Comparison of ENCODE assay signal across 26 cellular contexts in genomic region chr11:72637198-72637597, GRCh38. TPM values are rescaled to one million over a fixed set of nuclear protein-coding genes. Genes with fewer than 3 reads are reported as not detected.
DNase-seq lines count a peak whose midpoint lies in the region; ATAC-seq, FAIRE-seq and TF ChIP-seq lines count a peak whose summit lies in the region.
"Had no signal": no experiment of that assay in that cellular context is flagged by ENCODE, and none has a peak within 500 bp of the region (broad histone marks: within the 10 kb centered on the region; RNA-seq: fewer than 3 reads in every experiment).

No MANE protein-coding gene starts in this region.

- no peak for TF ChIP-seq POLR2A in K562 (conservative IDR thresholded peaks at IDR 0.05)

- DNase-seq in NCI-H2107 treated with DMSO at 0.1 percent for 48 hours (lab: John Stamatoyannopoulos, UW; ENCODE audit: unreplicated experiment) (peak; percentile 23), NCI-H2107 (lab: John Stamatoyannopoulos, UW) (no peak), K562 (ENCODE audit: extremely low read depth in 1 of 4, low spot score in 3 of 4) (no peak), type B pancreatic cell (ENCODE audit: extremely low spot score, unreplicated experiment) (no peak), frontal cortex (ENCODE audit: low spot score in 2 of 2) (no peak), head of caudate nucleus (no peak)
- no peak for DNase-seq in stimulated activated naive CD8-positive, alpha-beta T cell treated with anti-CD3 and anti-CD28 coated beads, Interleukin-15, amount 100 ng/mL, for 72 hours
- DNase-seq in stimulated activated naive CD8-positive, alpha-beta T cell treated with anti-CD3 and anti-CD28 coated beads, Interleukin-15, Interleukin-2, amounts not matched to agents 100 U/mL and 50 U/mL, for 24 hours: no peak
- DNase-seq: activated CD8-positive, alpha-beta T cell treated with anti-CD3 and anti-CD28 coated beads, Interleukin-2, amount 10 ng/mL, durations not matched to agents 7 days and 5 days; activated T-cell treated with anti-CD3 and anti-CD28 coated beads, Interleukin-2, amount 50 U/mL, for 1 hour; amniotic stem cell; midbrain; NCI-H226; pancreas; stimulated activated CD4-positive, alpha-beta T cell treated with anti-CD3 and anti-CD28 coated beads, Interleukin-15, amount 100 ng/mL, for 24 hours; stimulated activated CD8-positive, alpha-beta memory T cell treated with anti-CD3 and anti-CD28 coated beads, Interleukin-4, amount 100 ng/mL, for 48 hours; T1000 had no signal

- TF ChIP-seq EP300 in K562 (IDR thresholded peaks at IDR 0.05; ENCODE audit: low read length): no peak

- FAIRE-seq in K562 (lab: Jason Lieb, UNC): no peak
- no peak for FAIRE-seq in frontal cortex (lab: Jason Lieb, UNC)
- FAIRE-seq: A549, GM19239, pancreas had no signal

- POLR2A ChIA-PET in K562 (lab: Yijun Ruan, JAX): interaction anchor here (1.7 kb wide), 1 partner anchor 29 kb away, joined by 3 read pairs; no protein-coding TSS in a partner anchor

- no peaks in the 10 kb centered on the region for H3K9me3 ChIP-seq in K562 (replicated peaks; ENCODE audit: control insufficient read depth, insufficient read depth, low read depth, low read length)
- H3K9me3 ChIP-seq: A549, left lung, pancreas had no signal

- no peak overlapping the region for H3K9ac ChIP-seq in K562 (ENCODE audit: insufficient read depth in 1 of 2, low read depth in 2 of 2, low read length in 2 of 2)

- H3K36me3 ChIP-seq in K562 (ENCODE audit: control insufficient read depth, insufficient read depth, low read length): no peaks in the 10 kb centered on the region
- H3K36me3 ChIP-seq: cardiac muscle cell, left lung, pancreas had no signal

- peaks cover 14% of the 10 kb centered on the region for H3K27me3 Mint-ChIP-seq in stimulated activated naive CD8-positive, alpha-beta T cell treated with anti-CD3 and anti-CD28 coated beads, Interleukin-15, amount 100 ng/mL, for 72 hours
- H3K27me3 Mint-ChIP-seq in type B pancreatic cell: peaks cover 38% of the 10 kb centered on the region

- TF ChIP-seq CTCF in K562 (IDR thresholded peaks at IDR 0.05 in 2 of 3, conservative IDR thresholded peaks at IDR 0.05 in 1 of 3; ENCODE audit: insufficient read depth in 2 of 3, low read depth in 1 of 3, low read length in 3 of 3) (no peak), type B pancreatic cell (conservative IDR thresholded peaks at IDR 0.05) (no peak)

- H3K27ac ChIP-seq in K562 (ENCODE audit: extremely low read depth, low read depth, low read length): no peak overlapping the region
- H3K27ac ChIP-seq: A549, cardiac muscle cell, left lung, pancreas, RWPE1 had no signal

- CTCF ChIA-PET in K562 (lab: Yijun Ruan, JAX; ENCODE audit: low intra/inter-chr PET ratio): no interaction called here

- ATAC-seq in stimulated activated naive CD8-positive, alpha-beta T cell treated with anti-CD3 and anti-CD28 coated beads, Interleukin-15, amount 100 ng/mL, for 72 hours: no peak
- ATAC-seq in stimulated activated naive CD8-positive, alpha-beta T cell treated with anti-CD3 and anti-CD28 coated beads, Interleukin-15, Interleukin-2, amounts not matched to agents 100 U/mL and 50 U/mL, for 24 hours: no peak
- no peak for ATAC-seq in K562
- ATAC-seq: A549; activated CD8-positive, alpha-beta T cell treated with anti-CD3 and anti-CD28 coated beads, Interleukin-2, amount 10 ng/mL, durations not matched to agents 7 days and 5 days; left lung; natural killer cell treated with Interleukin-12 subunit alpha and Interleukin-12 subunit beta and Interleukin-15 and Interleukin-18, amount 100 ng/mL, for 72 hours; pancreas; sciatic nerve had no signal

- H3K9me3 Mint-ChIP-seq in stimulated activated naive CD8-positive, alpha-beta T cell treated with anti-CD3 and anti-CD28 coated beads, Interleukin-15, amount 100 ng/mL, for 72 hours: no peaks in the 10 kb centered on the region
- H3K9me3 Mint-ChIP-seq in type B pancreatic cell: no peaks in the 10 kb centered on the region
- H3K9me3 Mint-ChIP-seq: dendritic cell treated with granulocyte-macrophage colony-stimulating factor and Interleukin-4, amounts not matched to agents 40 ng/mL and 50 ng/mL, for 4 days; natural killer cell treated with Interleukin-12 subunit alpha and Interleukin-12 subunit beta and Interleukin-15 and Interleukin-18, amount 100 ng/mL, for 72 hours had no signal

- in situ Hi-C loops in K562 (cut with MboI): no loop called here

- no peak overlapping the region for H3K4me2 ChIP-seq in K562 (ENCODE audit: insufficient read depth, low read length)
- H3K4me2 ChIP-seq: A549 had no signal

- H3K4me3 ChIP-seq in K562: no peak overlapping the region
- H3K4me3 ChIP-seq: A549, cardiac muscle cell, left lung, pancreas had no signal

- peak overlapping the region; percentile 31 to 87 for H3K27ac Mint-ChIP-seq in stimulated activated naive CD8-positive, alpha-beta T cell treated with anti-CD3 and anti-CD28 coated beads, Interleukin-15, amount 100 ng/mL, for 72 hours
- peak overlapping the region; percentile 36 for H3K27ac Mint-ChIP-seq in type B pancreatic cell
- H3K27ac Mint-ChIP-seq: activated CD8-positive, alpha-beta T cell treated with anti-CD3 and anti-CD28 coated beads, Interleukin-2, amount 10 ng/mL, durations not matched to agents 7 days and 5 days; B cell; dendritic cell treated with granulocyte-macrophage colony-stimulating factor and Interleukin-4, amounts not matched to agents 40 ng/mL and 50 ng/mL, for 4 days; natural killer cell treated with Interleukin-12 subunit alpha and Interleukin-12 subunit beta and Interleukin-15 and Interleukin-18, amount 100 ng/mL, for 72 hours had no signal

- H4K20me1 ChIP-seq in K562 (replicated peaks; ENCODE audit: control insufficient read depth, insufficient read depth, low read length): peaks cover 6% of the 10 kb centered on the region; the same call in 1 of the 2 replicates

- no peak overlapping the region for H3K4me3 Mint-ChIP-seq in stimulated activated naive CD8-positive, alpha-beta T cell treated with anti-CD3 and anti-CD28 coated beads, Interleukin-15, amount 100 ng/mL, for 72 hours
- H3K4me3 Mint-ChIP-seq in type B pancreatic cell: no peak overlapping the region
- H3K4me3 Mint-ChIP-seq: activated CD8-positive, alpha-beta T cell treated with anti-CD3 and anti-CD28 coated beads, Interleukin-2, amount 10 ng/mL, durations not matched to agents 7 days and 5 days; B cell; dendritic cell treated with granulocyte-macrophage colony-stimulating factor and Interleukin-4, amounts not matched to agents 40 ng/mL and 50 ng/mL, for 4 days; natural killer cell treated with Interleukin-12 subunit alpha and Interleukin-12 subunit beta and Interleukin-15 and Interleukin-18, amount 100 ng/mL, for 72 hours had no signal

- peaks cover 32 to 69% of the 10 kb centered on the region in 2 experiments for H3K27me3 ChIP-seq in K562 (ENCODE audit: control insufficient read depth in 2 of 2, insufficient read depth in 2 of 2, low read length in 2 of 2)
- H3K27me3 ChIP-seq: pancreas had no signal

- BruUV-seq in K562 (replicated peaks; lab: Mats Ljungman, UMichigan): no TSS peak

- H2AFZ ChIP-seq in K562 (ENCODE audit: low read depth, low read length): no peak overlapping the region

- WGBS in K562 (ENCODE audit: insufficient coverage, low coverage, missing lambda C conversion rate): 20% methylated on average over 2 of the region's 2 CpGs

- no peaks in the 10 kb centered on the region for H3K79me2 ChIP-seq in K562 (ENCODE audit: control insufficient read depth, insufficient read depth, low read length)

- peaks cover 6% of the 10 kb centered on the region for H3K4me1 Mint-ChIP-seq in stimulated activated naive CD8-positive, alpha-beta T cell treated with anti-CD3 and anti-CD28 coated beads, Interleukin-15, amount 100 ng/mL, for 72 hours
- H3K4me1 Mint-ChIP-seq in type B pancreatic cell (ENCODE audit: unreplicated experiment): peaks cover 11% of the 10 kb centered on the region
- H3K4me1 Mint-ChIP-seq: B cell had no signal

- no peak for TF ChIP-seq RAD21 in K562 (CRISPR knock-in tag; conservative IDR thresholded peaks at IDR 0.05 in 1 of 2, IDR thresholded peaks at IDR 0.05 in 1 of 2)

- H3K36me3 Mint-ChIP-seq in type B pancreatic cell: no peaks in the 10 kb centered on the region
- H3K36me3 Mint-ChIP-seq: natural killer cell treated with Interleukin-12 subunit alpha and Interleukin-12 subunit beta and Interleukin-15 and Interleukin-18, amount 100 ng/mL, for 72 hours had no signal

- no peaks in the 10 kb centered on the region for H3K9me1 ChIP-seq in K562 (ENCODE audit: control insufficient read depth, insufficient read depth, low read length)

- peaks cover 9 to 19% of the 10 kb centered on the region in 2 experiments for H3K4me1 ChIP-seq in K562 (replicated peaks in 1 of 2; ENCODE audit: control insufficient read depth in 2 of 2, insufficient read depth in 2 of 2, low read length in 2 of 2)

- intact Hi-C loops in K562 (cut with micrococcal nuclease): no loop called here
- intact Hi-C loops in head of caudate nucleus (cut with DNase I): no loop called here

TF ChIP-seq in K562, 482 proteins besides CTCF, POLR2A, EP300 and RAD21:
- TF ChIP-seq CEBPG (CRISPR knock-in tag; IDR thresholded peaks at IDR 0.05) (peak; percentile 45; the same call in 1 of the 2 replicates), CEBPG (tag; conservative IDR thresholded peaks at IDR 0.05 in 1 of 2, IDR thresholded peaks at IDR 0.05 in 1 of 2) (no peak), RHOXF2B (CRISPR knock-in tag; conservative IDR thresholded peaks at IDR 0.05) (no peak)
TF ChIP-seq in K562: peak in this region for 1.

RNA-seq across cellular contexts. Expression of gene PDE2A, which starts 37.0 kb away (rescaled TPM):
- 33.8 and 109 TPM in 2 replicates for total RNA-seq in K562 (2011; cell fraction: chromatin; rRNA removed; ENCODE audit: low replicate concordance)
- total RNA-seq in K562 (2011; cell fraction: nucleolus; rRNA removed): 31.6 and 45.0 TPM in 2 replicates
- 31.0 and 37.9 TPM in 2 replicates for total RNA-seq in K562 (2011; cell fraction: nucleoplasm; rRNA removed)
- total RNA-seq in K562 (2014; rRNA removed): 0.45 and 1.6 TPM in 2 replicates
- 0.47 and 1.4 TPM in 2 replicates for total RNA-seq in K562 (2014; rRNA removed; fragmentation: Illumina TruSeq; extraction: Trizol)
- 0.07 and 0.11 TPM in 2 replicates for total RNA-seq in K562 (2015; rRNA removed; fragmentation: Illumina TruSeq; extraction: Trizol)
- total RNA-seq in K562 (2021): 1.1 and 3.4 TPM in 2 replicates
- 4.3 and 15.2 TPM in 2 replicates for polyA plus RNA-seq in K562 (2011; rRNA removed)
- polyA plus RNA-seq in K562 (2011; cell fraction: cytosol; rRNA removed): 3.3 and 12.5 TPM in 2 replicates
- polyA plus RNA-seq in K562 (2011; cell fraction: nucleus; rRNA removed): 25.6 and 137 TPM in 2 replicates
- polyA plus RNA-seq in K562 (2012): 1.4 and 2.1 TPM in 2 replicates
- 1.3 and 2.2 TPM in 2 replicates for polyA plus RNA-seq in K562 (2014; fragmentation: Illumina TruSeq; extraction: Trizol)
- under 1 TPM in 1 of 2 experiments, not detected in 1; 0.21 TPM for polyA plus RNA-seq in K562 (2014; fragmentation: Nextera tagmentation; extraction: Ambion mirVana)
- 1.0 and 1.6 TPM in 2 replicates for polyA plus RNA-seq in K562 (2014; rRNA removed)
- polyA minus RNA-seq in K562 (2011; rRNA and poly(A)+ RNA removed): 3.2 and 18.9 TPM in 2 replicates
- polyA minus RNA-seq in K562 (2011; cell fraction: cytosol; rRNA and poly(A)+ RNA removed): 1.7 and 6.5 TPM in 2 replicates
- 15.6 and 36.5 TPM in 2 replicates for polyA minus RNA-seq in K562 (2011; cell fraction: nucleus; rRNA and poly(A)+ RNA removed)
- 2.8 and 3.8 TPM in 2 replicates for total RNA-seq in type B pancreatic cell (ENCODE audit: low replicate concordance)
- total RNA-seq in frontal cortex: 63.2 TPM
- polyA plus RNA-seq: cardiac muscle cell had no signal
